8 cellular contexts compared by ENCODE assay signal in the genomic region with DNA sequence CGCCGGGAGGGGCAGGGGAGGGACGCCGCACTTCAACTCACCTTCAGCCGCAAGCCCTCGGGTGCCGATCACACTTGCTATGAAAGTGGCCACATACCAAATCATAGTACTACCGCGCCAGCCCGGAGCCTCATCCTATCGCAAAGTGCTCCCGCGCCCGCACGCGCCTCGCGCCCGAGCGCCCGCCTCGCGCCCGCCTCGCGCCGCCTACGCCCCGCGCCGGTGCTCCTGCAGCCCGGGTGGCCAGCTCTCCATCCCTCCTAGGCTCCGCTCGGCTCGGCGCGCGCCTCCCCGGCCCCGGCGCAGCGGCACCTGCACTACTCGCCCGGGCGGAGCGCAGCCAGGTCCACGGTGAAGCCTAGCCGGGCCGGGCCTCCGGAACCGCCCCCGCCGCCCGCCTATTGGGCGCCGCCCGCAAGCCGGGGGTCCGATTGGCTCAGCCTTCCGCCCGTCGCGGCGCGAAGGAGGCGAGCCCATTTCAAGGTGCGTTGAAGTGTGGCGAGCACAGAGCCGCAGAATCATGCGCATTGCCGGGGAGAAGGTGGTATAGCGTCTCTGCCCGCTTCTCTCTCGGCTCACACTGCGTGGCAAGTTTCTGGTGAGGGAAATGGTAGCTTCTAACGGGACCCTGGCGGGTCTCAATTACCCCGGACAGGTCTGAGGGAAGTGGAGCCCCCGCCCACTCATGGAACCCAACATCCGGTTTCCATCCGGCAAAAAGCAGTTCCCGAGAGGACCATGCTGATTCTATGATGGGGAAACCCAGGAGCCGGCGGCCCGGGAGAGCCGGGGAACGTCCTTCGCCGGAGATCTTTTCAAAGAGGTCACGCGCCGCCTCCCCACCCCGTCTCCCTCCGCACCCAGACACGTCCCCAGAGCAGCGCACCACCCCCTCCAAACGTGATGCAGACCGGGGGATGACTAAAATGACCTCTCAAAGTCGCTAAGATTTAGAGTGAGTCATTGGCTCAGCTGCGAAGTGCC. TPM values are rescaled to one million over a fixed set of nuclear protein-coding genes. Genes with fewer than 3 reads are reported as not detected.
DNase-seq lines count a peak whose midpoint lies in the region; ATAC-seq and TF ChIP-seq lines count a peak whose summit lies in the region.

Gene IGSF9B, minus strand, starts transcription at position 319 of the 984 bp plus-strand sequence. Its CDS starts 214 bp downstream, at position 105.

- peak; percentile 99 for ATAC-seq in GM21390 (IDR thresholded peaks at IDR 0.05; ENCODE audit: unreplicated experiment)

- peak within 1 kb of the TSS; percentile 99 for H3K4me3 ChIP-seq in HUES64 (ENCODE audit: low read length)
- H3K4me3 ChIP-seq in cardiac muscle cell: peak within 1 kb of the TSS; percentile 50
- peak within 1 kb of the TSS; percentile 47 to 68 (median 56) for H3K4me3 ChIP-seq in tibial nerve

- TF ChIP-seq CTCF in cardiac muscle cell (IDR thresholded peaks at IDR 0.05; ENCODE audit: low read depth, low read length): no peak
- TF ChIP-seq CTCF in tibial nerve (IDR thresholded peaks at IDR 0.05): peak in 1 of 5 experiments; percentile 5

- DNase-seq in Caki2 (ENCODE audit: low read depth): peak; percentile 72
- DNase-seq in SK-N-DZ (ENCODE audit: low spot score): peak; percentile 73
- DNase-seq in activated naive CD8-positive, alpha-beta T cell treated with anti-CD3 and anti-CD28 coated beads, Interleukin-2, amount 50 U/mL, for 16 hours (ENCODE audit: low read depth, low spot score): peak; percentile 77
- peak; percentile 82 to 93 for DNase-seq in cardiac muscle cell (ENCODE audit: low read depth in 1 of 2, low spot score in 1 of 2)
- DNase-seq in pons (ENCODE audit: low spot score): peak; percentile 74
- DNase-seq in tibial nerve (ENCODE audit: low spot score in 2 of 2): peak; percentile 63 to 71

- TF ChIP-seq POLR2A in tibial nerve (IDR thresholded peaks at IDR 0.05): peak in 1 of 2 donors; percentile 65

- H3K9me3 ChIP-seq in HUES64 (ENCODE audit: insufficient read depth, low read depth, low read length): no peaks in the 10 kb centered on the region
- no peaks in the 10 kb centered on the region for H3K9me3 ChIP-seq in cardiac muscle cell (ENCODE audit: low read depth)
- no peaks in the 10 kb centered on the region for H3K9me3 ChIP-seq in tibial nerve

- H3K9ac ChIP-seq in HUES64 (ENCODE audit: low read depth, low read length): peak within 1 kb of the TSS; percentile 48

- H3K27ac ChIP-seq in HUES64 (ENCODE audit: low read depth, low read length): no peak within 1 kb of the TSS
- H3K27ac ChIP-seq in cardiac muscle cell: no peak within 1 kb of the TSS
- H3K27ac ChIP-seq in tibial nerve: peak within 1 kb of the TSS in 3 of 4 donors; percentile 25 to 71 (median 54)

- H3K27me3 ChIP-seq in HUES64 (ENCODE audit: insufficient read depth, low read length): peaks cover 38% of the 10 kb centered on the region
- H3K27me3 ChIP-seq in cardiac muscle cell: peaks cover 89% of the 10 kb centered on the region
- H3K27me3 ChIP-seq in tibial nerve: peaks cover 3 to 63% of the 10 kb centered on the region in 2 donors

- H3K36me3 ChIP-seq in HUES64 (ENCODE audit: insufficient read depth, low read length): no peaks in the 10 kb centered on the region
- no peaks in the 10 kb centered on the region for H3K36me3 ChIP-seq in cardiac muscle cell
- no peaks in the 10 kb centered on the region for H3K36me3 ChIP-seq in tibial nerve

- in situ Hi-C loops in Caki2 (cut with HindIII; ENCODE audit: low pct_unique_long_range_greater_than_20kb, low sequenced_read_pairs): no loop called here

- peak in 1 of 2 donors; percentile 49 for TF ChIP-seq EP300 in tibial nerve (IDR thresholded peaks at IDR 0.05)

- WGBS in HUES64: under 1% methylated on average over 100 of the region's 100 CpGs
- 1 to 2% methylated on average over 73 to 78 of the region's 100 CpGs for WGBS in tibial nerve, 2 donors

- H3K4me1 ChIP-seq in HUES64 (ENCODE audit: insufficient read depth, low read length) (peaks cover 23% of the 10 kb centered on the region), cardiac muscle cell (ENCODE audit: low read depth) (peaks cover 10% of the 10 kb centered on the region), tibial nerve (peaks cover 0 to 49% (median 22%) of the 10 kb centered on the region in 4 donors)

RNA-seq across cellular contexts. Expression of gene IGSF9B, which starts in this region (rescaled TPM):
- total RNA-seq in Caki2 (2014; rRNA removed; shearing (Covaris generic); ENCODE audit: low replicate concordance): 0.07 TPM in 1 of 2 replicates, not detected in the other
- 14.6 TPM for polyA plus RNA-seq in HUES64 (2013, experiment 1 of 2)
- polyA plus RNA-seq in HUES64 (2013, experiment 2 of 2): 15.3 TPM
- 0.98 and 11.7 TPM in 2 replicates for polyA plus RNA-seq in SK-N-DZ (2014; cell fraction: cytosol; rRNA removed)
- 0.64 and 3.8 TPM in 2 replicates for polyA plus RNA-seq in SK-N-DZ (2014; cell fraction: nucleus; rRNA removed)
- total RNA-seq in cardiac muscle cell (5.1 and 5.9 TPM in 2 replicates), tibial nerve (1 to 10 TPM; 2.1 to 5.1 (median 2.8) TPM)
- 1.7 and 2.3 TPM in 2 replicates for polyA plus RNA-seq in cardiac muscle cell

Comparison
In these comparisons a context has a peak if more than half of its experiments do, and no peak if none do; other contexts are left out.
1. Peak in DNase-seq in Caki2; RNA of the gene not detected or under 1 TPM.
2. H3K27ac ChIP-seq: peak in tibial nerve (3 of 4); none in HUES64 (single experiment) and cardiac muscle cell (single experiment).
3. Peak in every context shown above with its lines, with median percentiles within 50 percentile points of each other: DNase-seq and H3K4me3 ChIP-seq.